In the genomic region with DNA sequence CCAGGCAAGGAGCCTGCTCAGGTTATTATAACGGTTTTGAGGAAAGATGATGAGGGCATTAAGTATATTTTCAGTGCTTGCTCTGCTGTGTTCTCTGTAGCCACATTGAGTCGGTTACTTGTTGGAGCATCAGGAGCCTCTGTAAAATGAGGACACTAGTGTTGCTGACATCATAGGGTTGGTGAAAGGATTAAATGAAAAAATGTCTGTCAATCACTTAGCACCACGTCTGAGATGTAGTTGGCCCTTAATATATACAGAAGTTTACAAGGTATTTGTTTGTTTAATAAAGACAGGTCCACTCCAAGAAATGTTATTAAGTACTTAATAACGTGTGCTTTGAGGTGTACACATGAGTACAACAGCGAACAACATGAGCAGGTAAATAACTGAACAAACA, we compare ENCODE assay signal across 8 cellular contexts. TPM values are rescaled to one million over a fixed set of nuclear protein-coding genes. Genes with fewer than 3 reads are reported as not detected.
A peak's percentile ranks its signal among the peaks of the same experiment; 100 is the strongest.
DNase-seq lines count a peak whose midpoint lies in the region; ATAC-seq, FAIRE-seq and TF ChIP-seq lines count a peak whose summit lies in the region.

No MANE protein-coding gene starts in this region.

- no peaks in the 10 kb centered on the region for H3K27me3 ChIP-seq in left ventricle myocardium inferior (ENCODE audit: low read depth)
- H3K27me3 ChIP-seq in astrocyte (ENCODE audit: insufficient read depth, low read length) = peaks cover 2% of the 10 kb centered on the region
- H3K27me3 ChIP-seq in mesenchymal stem cell (ENCODE audit: control insufficient read depth in 1 of 2, insufficient read depth in 1 of 2, low read length in 2 of 2) = peaks cover 0 to 6% of the 10 kb centered on the region in 2 experiments
- H3K27me3 ChIP-seq in aorta (ENCODE audit: control insufficient read depth in 1 of 2, insufficient read depth in 2 of 2, low read length in 1 of 2) = no peaks in the 10 kb centered on the region

- H2BK5ac ChIP-seq in mesenchymal stem cell (ENCODE audit: low read depth, low read length, poor library complexity, severe bottlenecking) = no peak overlapping the region

- no peak overlapping the region for H2BK15ac ChIP-seq in mesenchymal stem cell (ENCODE audit: low read depth, poor library complexity, severe bottlenecking)

- TF ChIP-seq CTCF in left ventricle myocardium inferior (IDR thresholded peaks at IDR 0.05; ENCODE audit: borderline replicate concordance) (no peak), astrocyte (IDR thresholded peaks at IDR 0.05; ENCODE audit: insufficient read depth, low read depth, low read length) (no peak)

- H2BK12ac ChIP-seq in mesenchymal stem cell (ENCODE audit: low read length in 2 of 2) = no peak overlapping the region

- H3K9me3 Mint-ChIP-seq in astrocyte (ENCODE audit: unreplicated experiment) = no peaks in the 10 kb centered on the region

- H3K4me3 ChIP-seq in left ventricle myocardium inferior = peak overlapping the region; percentile 84
- H3K4me3 ChIP-seq in astrocyte (ENCODE audit: insufficient read depth, low read depth, low read length) = peak overlapping the region; percentile 86
- peak overlapping the region in 1 of 2 experiments; percentile 87 for H3K4me3 ChIP-seq in mesenchymal stem cell (ENCODE audit: insufficient read depth in 1 of 2, low read depth in 1 of 2, low read length in 2 of 2)
- peak overlapping the region; percentile 51 to 56 for H3K4me3 ChIP-seq in aorta (ENCODE audit: low read length in 2 of 2)

- peak overlapping the region; percentile 94 for H3K9ac ChIP-seq in astrocyte (ENCODE audit: low read length)
- peak overlapping the region; percentile 92 for H3K9ac ChIP-seq in mesenchymal stem cell (ENCODE audit: low read length)

- DNase-seq in left ventricle myocardium inferior (no peak), Right ventricle myocardium superior (no peak), astrocyte (ENCODE audit: low read depth) (no peak), mesenchymal stem cell (peak; percentile 3), aorta (no peak), HT-29 (ENCODE audit: low spot score) (no peak), kidney glomerular epithelial cell (lab: John Stamatoyannopoulos, UW) (no peak), HPDE6-E6E7 (ENCODE audit: extremely low spot score) (no peak)

- intact Hi-C loops in left ventricle myocardium inferior (cut with micrococcal nuclease) (no loop called here), Right ventricle myocardium superior (cut with DNase I) (no loop called here), aorta (cut with DNase I) (no loop called here)

- H2BK120ac ChIP-seq in mesenchymal stem cell (ENCODE audit: low read depth, low read length) = no peak overlapping the region

- H3K4me1 ChIP-seq in left ventricle myocardium inferior = peaks cover 17% of the 10 kb centered on the region
- peaks cover 4% of the 10 kb centered on the region for H3K4me1 ChIP-seq in astrocyte (ENCODE audit: insufficient read depth, low read length)
- H3K4me1 ChIP-seq in mesenchymal stem cell (ENCODE audit: control insufficient read depth, insufficient read depth, low read depth, low read length) = no peaks in the 10 kb centered on the region
- peaks cover 0 to 2% of the 10 kb centered on the region in 2 donors for H3K4me1 ChIP-seq in aorta (ENCODE audit: control insufficient read depth in 1 of 2, insufficient read depth in 2 of 2, low read length in 2 of 2)

- peaks cover 6% of the 10 kb centered on the region for H3K4me1 Mint-ChIP-seq in astrocyte (ENCODE audit: low read depth, unreplicated experiment)

- H3K36me3 Mint-ChIP-seq in astrocyte (ENCODE audit: low read depth, unreplicated experiment) = peaks cover 10% of the 10 kb centered on the region

- H3K27ac ChIP-seq in left ventricle myocardium inferior (replicated peaks) (peak overlapping the region; percentile 83), astrocyte (ENCODE audit: low read depth, low read length) (no peak overlapping the region), mesenchymal stem cell (ENCODE audit: low read length, poor library complexity, severe bottlenecking) (no peak overlapping the region), aorta (ENCODE audit: low read depth in 1 of 2, low read length in 2 of 2) (no peak overlapping the region)

- no peak for ATAC-seq in Right ventricle myocardium superior (ENCODE audit: poor library complexity)
- no peak for ATAC-seq in aorta (ENCODE audit: low FRiP score)

- no peak overlapping the region for H3K27ac Mint-ChIP-seq in astrocyte (ENCODE audit: unreplicated experiment)

- no peaks in the 10 kb centered on the region for H3K79me2 ChIP-seq in astrocyte (ENCODE audit: insufficient read depth, low read length)

- H4K20me1 ChIP-seq in astrocyte (ENCODE audit: insufficient read depth, low read length) = no peaks in the 10 kb centered on the region

- H4K91ac ChIP-seq in mesenchymal stem cell (ENCODE audit: low read length) = no peak overlapping the region

- H2AFZ ChIP-seq in astrocyte (ENCODE audit: low read depth, low read length) = peak overlapping the region; percentile 19
- H2AFZ ChIP-seq in mesenchymal stem cell (ENCODE audit: low read depth, low read length) = no peak overlapping the region

- no peak overlapping the region for H3K4ac ChIP-seq in mesenchymal stem cell (ENCODE audit: low read depth in 1 of 2, low read length in 2 of 2)

- H3K4me2 ChIP-seq in astrocyte (ENCODE audit: low read length) (peak overlapping the region; percentile 82), mesenchymal stem cell (ENCODE audit: low read length, poor library complexity, severe bottlenecking) (no peak overlapping the region)

- no peaks in the 10 kb centered on the region for H3K27me3 Mint-ChIP-seq in astrocyte (ENCODE audit: low read depth, unreplicated experiment)

- H2AK5ac ChIP-seq in mesenchymal stem cell (ENCODE audit: low read length, severe bottlenecking) = no peak overlapping the region

- H3K4me3 Mint-ChIP-seq in astrocyte (ENCODE audit: unreplicated experiment) = peak overlapping the region; percentile 66

- H3K79me1 ChIP-seq in mesenchymal stem cell (replicated peaks; ENCODE audit: low read length, poor library complexity, severe bottlenecking) = peaks cover 17% of the 10 kb centered on the region

- no peak overlapping the region for H4K8ac ChIP-seq in mesenchymal stem cell (ENCODE audit: low read length)

- no peak overlapping the region for H3K23ac ChIP-seq in mesenchymal stem cell (ENCODE audit: low read length in 2 of 2)

- no peak for FAIRE-seq in astrocyte (lab: Jason Lieb, UNC)

- no peak overlapping the region for H3K14ac ChIP-seq in mesenchymal stem cell (ENCODE audit: low read length in 2 of 2)

- no peak overlapping the region for H3K18ac ChIP-seq in mesenchymal stem cell (ENCODE audit: low read depth in 1 of 2, low read length in 2 of 2)

- WGBS in mesenchymal stem cell = 68% methylated on average over 2 of the region's 5 CpGs
- WGBS in aorta, 2 donors = 20 to 24% methylated on average over 5 of the region's 5 CpGs

- H3K36me3 ChIP-seq in left ventricle myocardium inferior (no peaks in the 10 kb centered on the region), astrocyte (ENCODE audit: insufficient read depth, low read length) (no peaks in the 10 kb centered on the region), mesenchymal stem cell (ENCODE audit: control insufficient read depth in 1 of 2, insufficient read depth in 2 of 2, low read depth in 1 of 2, low read length in 2 of 2) (peaks cover 3 to 5% of the 10 kb centered on the region in 2 experiments), aorta (ENCODE audit: control insufficient read depth in 1 of 2, insufficient read depth in 2 of 2, low read length in 1 of 2) (no peaks in the 10 kb centered on the region)

- no peaks in the 10 kb centered on the region for H3K9me3 ChIP-seq in left ventricle myocardium inferior (replicated peaks)
- H3K9me3 ChIP-seq in astrocyte (ENCODE audit: insufficient read depth, low read depth, low read length) = no peaks in the 10 kb centered on the region
- H3K9me3 ChIP-seq in mesenchymal stem cell (ENCODE audit: control insufficient read depth, low read length) = no peaks in the 10 kb centered on the region
- H3K9me3 ChIP-seq in aorta (ENCODE audit: control insufficient read depth, low read length) = no peaks in the 10 kb centered on the region

RNA-seq across cellular contexts. Expression of a gene that starts 0.7 kb away (rescaled TPM):
- total RNA-seq in left ventricle myocardium inferior = 40.7 TPM
- total RNA-seq in Right ventricle myocardium superior = 51.3 TPM
- total RNA-seq in astrocyte = 17.9 TPM in 2 replicates
- polyA plus RNA-seq in mesenchymal stem cell (2013, experiment 1 of 2) = 8.6 TPM
- 8.6 TPM for polyA plus RNA-seq in mesenchymal stem cell (2013, experiment 2 of 2)
- 10 to 100 TPM; 16.2 to 17.5 TPM for total RNA-seq in aorta
- polyA plus RNA-seq in aorta = 10 to 100 TPM; 14.9 to 17.3 TPM
- total RNA-seq in HT-29 (2014; rRNA removed; shearing (Covaris generic)) = 11.0 and 17.4 TPM in 2 replicates
